1 cellular context compared by ENCODE assay signal in genomic region chr11:93541154-93541553, GRCh38.
TF ChIP-seq lines count a peak whose summit lies in the region.

No MANE protein-coding gene starts in this region.

TF ChIP-seq in GM12878, 131 proteins besides CTCF, POLR2A, EP300 and RAD21:
- TF ChIP-seq, protein P1, sequence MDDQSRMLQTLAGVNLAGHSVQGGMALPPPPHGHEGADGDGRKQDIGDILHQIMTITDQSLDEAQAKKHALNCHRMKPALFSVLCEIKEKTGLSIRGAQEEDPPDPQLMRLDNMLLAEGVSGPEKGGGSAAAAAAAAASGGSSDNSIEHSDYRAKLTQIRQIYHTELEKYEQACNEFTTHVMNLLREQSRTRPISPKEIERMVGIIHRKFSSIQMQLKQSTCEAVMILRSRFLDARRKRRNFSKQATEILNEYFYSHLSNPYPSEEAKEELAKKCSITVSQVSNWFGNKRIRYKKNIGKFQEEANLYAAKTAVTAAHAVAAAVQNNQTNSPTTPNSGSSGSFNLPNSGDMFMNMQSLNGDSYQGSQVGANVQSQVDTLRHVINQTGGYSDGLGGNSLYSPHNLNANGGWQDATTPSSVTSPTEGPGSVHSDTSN (IDR thresholded peaks at IDR 0.05; ENCODE audit: insufficient replicate concordance, low read depth, low read length): no peak
- TF ChIP-seq RBBP5 (conservative IDR thresholded peaks at IDR 0.05): no peak
- no peak for TF ChIP-seq SIN3A (IDR thresholded peaks at IDR 0.05; ENCODE audit: low read depth, low read length)
- no peak for TF ChIP-seq KAT2A (conservative IDR thresholded peaks at IDR 0.05; ENCODE audit: control insufficient read depth, low read depth, low read length)
- TF ChIP-seq SMAD1 (IDR thresholded peaks at IDR 0.05; ENCODE audit: low read depth, partially characterized antibody): no peak
- TF ChIP-seq CHD2 (IDR thresholded peaks at IDR 0.05; ENCODE audit: borderline replicate concordance, low read depth, low read length): no peak
- no peak for TF ChIP-seq NKRF (conservative IDR thresholded peaks at IDR 0.05)
- no peak for TF ChIP-seq CUX1 (IDR thresholded peaks at IDR 0.05; ENCODE audit: insufficient replicate concordance, low read depth, low read length)
- no peak for TF ChIP-seq ZNF24 (IDR thresholded peaks at IDR 0.05)
- no peak for TF ChIP-seq ATF7 (IDR thresholded peaks at IDR 0.05; ENCODE audit: low read depth)
- no peak for TF ChIP-seq SREBF1 (IDR thresholded peaks at IDR 0.05; ENCODE audit: low read length)
- no peak for TF ChIP-seq LARP7 (IDR thresholded peaks at IDR 0.05)
- no peak for TF ChIP-seq ETV6 (conservative IDR thresholded peaks at IDR 0.05 in 1 of 2, IDR thresholded peaks at IDR 0.05 in 1 of 2; ENCODE audit: borderline replicate concordance in 1 of 2, low read depth in 1 of 2)
- no peak for TF ChIP-seq ZNF207 (IDR thresholded peaks at IDR 0.05; ENCODE audit: borderline replicate concordance)
- TF ChIP-seq CHD1 (IDR thresholded peaks at IDR 0.05; ENCODE audit: low read depth, low read length): no peak
- TF ChIP-seq SIX5 (IDR thresholded peaks at IDR 0.05; ENCODE audit: low read depth, low read length, severe bottlenecking): no peak
- TF ChIP-seq SUPT20H (IDR thresholded peaks at IDR 0.05; ENCODE audit: borderline replicate concordance, control insufficient read depth, low read depth, low read length): no peak
- TF ChIP-seq CBX3 (IDR thresholded peaks at IDR 0.05; ENCODE audit: borderline replicate concordance, low read depth): no peak
- TF ChIP-seq ZNF217 (IDR thresholded peaks at IDR 0.05): no peak
